Comparison of ENCODE assay signal across 1 cellular context in the genomic region with DNA sequence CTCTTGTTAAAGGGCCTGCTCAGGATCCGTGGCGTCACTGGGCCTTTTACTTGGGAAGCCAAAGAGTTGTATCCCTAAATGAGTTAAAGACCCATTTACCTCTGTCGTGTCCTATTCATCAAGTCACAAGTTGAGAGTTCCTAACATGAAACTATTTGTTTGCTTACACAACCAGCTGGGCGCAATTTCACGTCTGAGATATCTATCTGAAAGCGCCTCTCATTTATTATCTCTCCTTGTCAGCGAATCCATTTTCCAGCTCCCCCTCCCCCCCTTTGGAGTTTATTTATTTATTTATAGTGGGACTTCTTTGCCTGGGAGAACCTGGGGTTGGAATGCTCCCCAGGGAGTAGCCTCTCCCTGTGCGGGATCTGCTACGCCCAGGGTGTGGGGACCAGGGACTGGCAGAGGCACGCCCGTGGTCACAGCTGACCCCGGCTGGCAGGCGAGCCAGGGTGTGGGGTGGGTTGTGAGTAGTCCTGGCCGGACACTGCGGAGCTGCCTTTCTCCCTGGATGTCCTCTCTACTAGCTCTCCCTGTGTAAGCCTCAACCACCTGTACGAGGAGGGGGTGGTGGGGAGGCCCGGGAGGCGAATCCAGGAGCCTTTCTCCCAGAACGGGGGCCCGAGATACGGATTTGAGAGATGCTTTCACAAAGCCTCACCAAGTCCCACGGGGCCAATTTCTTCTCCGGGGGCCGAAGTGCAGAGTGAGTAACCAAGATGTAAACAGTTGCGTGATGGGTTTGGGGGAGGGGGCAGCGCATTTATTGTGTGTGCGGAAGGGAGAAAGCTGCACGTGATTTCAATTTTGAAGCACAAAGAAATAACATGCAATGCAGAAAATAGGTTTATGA.
A peak's percentile ranks its signal among the peaks of the same experiment; 100 is the strongest.
TF ChIP-seq lines count a peak whose summit lies in the region.

No MANE protein-coding gene starts in this region.

TF ChIP-seq in HEK293, 187 proteins besides CTCF, POLR2A, EP300 and RAD21 (continued from another document and continues in another):
- TF ChIP-seq SCRT2 (tag by site-specific recombination; IDR thresholded peaks at IDR 0.05) (peak; percentile 96), HOXC10 (CRISPR knock-in tag; IDR thresholded peaks at IDR 0.05) (no peak), ZFHX2 (tag by site-specific recombination; conservative IDR thresholded peaks at IDR 0.05) (no peak), ZNF423 (tag by site-specific recombination; IDR thresholded peaks at IDR 0.05) (peak; percentile 96), ZNF202 (tag by site-specific recombination; IDR thresholded peaks at IDR 0.05; ENCODE audit: borderline replicate concordance) (no peak), ZFP37 (tag by site-specific recombination; IDR thresholded peaks at IDR 0.05) (no peak), ZBTB21 (tag by site-specific recombination; IDR thresholded peaks at IDR 0.05) (peak; percentile 40; the same call in 1 of the 2 replicates), TCF7L2 (IDR thresholded peaks at IDR 0.05; ENCODE audit: borderline replicate concordance, low read depth, low read length) (peak; percentile 68; the same call in 1 of the 2 replicates), KLF16 (tag by site-specific recombination; IDR thresholded peaks at IDR 0.05) (no peak), ZNF514 (tag by site-specific recombination; IDR thresholded peaks at IDR 0.05) (no peak), ZEB2 (tag by site-specific recombination; IDR thresholded peaks at IDR 0.05) (peak; percentile 87), SP7 (tag by site-specific recombination; IDR thresholded peaks at IDR 0.05) (peak; percentile 28; the same call in 1 of the 2 replicates), ZNF664 (tag by site-specific recombination; IDR thresholded peaks at IDR 0.05) (0 out of 2 replicates have a peak, but pooled peaks have one; percentile 22), ZNF2 (tag by site-specific recombination; IDR thresholded peaks at IDR 0.05) (no peak; the same call in 1 of the 2 replicates), ZNF629 (tag by site-specific recombination; IDR thresholded peaks at IDR 0.05) (peak; percentile 79), ZNF501 (tag by site-specific recombination; IDR thresholded peaks at IDR 0.05) (no peak; the same call in 1 of the 2 replicates), ZNF404 (tag by site-specific recombination; IDR thresholded peaks at IDR 0.05) (no peak), ZNF621 (tag by site-specific recombination; IDR thresholded peaks at IDR 0.05) (no peak), GLI4 (tag by site-specific recombination; IDR thresholded peaks at IDR 0.05) (no peak), ZNF521 (tag by site-specific recombination; IDR thresholded peaks at IDR 0.05) (no peak), REPIN1 (tag by site-specific recombination; IDR thresholded peaks at IDR 0.05; ENCODE audit: low read depth) (no peak), ZNF837 (tag by site-specific recombination; IDR thresholded peaks at IDR 0.05) (no peak), ZNF561 (tag by site-specific recombination; IDR thresholded peaks at IDR 0.05; ENCODE audit: borderline replicate concordance) (peak; percentile 87), ZNF596 (tag by site-specific recombination; IDR thresholded peaks at IDR 0.05) (peak; percentile 42; the same call in 1 of the 2 replicates), ZBTB7A (tag by site-specific recombination; IDR thresholded peaks at IDR 0.05; ENCODE audit: low read depth) (no peak), ZNF48 (tag by site-specific recombination; IDR thresholded peaks at IDR 0.05) (no peak), ZNF707 (tag by site-specific recombination; IDR thresholded peaks at IDR 0.05) (no peak), ZNF585B (tag by site-specific recombination; IDR thresholded peaks at IDR 0.05) (no peak), ZSCAN16 (tag by site-specific recombination; IDR thresholded peaks at IDR 0.05) (no peak), RBAK (tag by site-specific recombination; IDR thresholded peaks at IDR 0.05) (no peak), ZNF37A (tag by site-specific recombination; IDR thresholded peaks at IDR 0.05) (no peak), YY1 (tag by site-specific recombination; IDR thresholded peaks at IDR 0.05) (no peak)
- TF ChIP-seq, protein P1, sequence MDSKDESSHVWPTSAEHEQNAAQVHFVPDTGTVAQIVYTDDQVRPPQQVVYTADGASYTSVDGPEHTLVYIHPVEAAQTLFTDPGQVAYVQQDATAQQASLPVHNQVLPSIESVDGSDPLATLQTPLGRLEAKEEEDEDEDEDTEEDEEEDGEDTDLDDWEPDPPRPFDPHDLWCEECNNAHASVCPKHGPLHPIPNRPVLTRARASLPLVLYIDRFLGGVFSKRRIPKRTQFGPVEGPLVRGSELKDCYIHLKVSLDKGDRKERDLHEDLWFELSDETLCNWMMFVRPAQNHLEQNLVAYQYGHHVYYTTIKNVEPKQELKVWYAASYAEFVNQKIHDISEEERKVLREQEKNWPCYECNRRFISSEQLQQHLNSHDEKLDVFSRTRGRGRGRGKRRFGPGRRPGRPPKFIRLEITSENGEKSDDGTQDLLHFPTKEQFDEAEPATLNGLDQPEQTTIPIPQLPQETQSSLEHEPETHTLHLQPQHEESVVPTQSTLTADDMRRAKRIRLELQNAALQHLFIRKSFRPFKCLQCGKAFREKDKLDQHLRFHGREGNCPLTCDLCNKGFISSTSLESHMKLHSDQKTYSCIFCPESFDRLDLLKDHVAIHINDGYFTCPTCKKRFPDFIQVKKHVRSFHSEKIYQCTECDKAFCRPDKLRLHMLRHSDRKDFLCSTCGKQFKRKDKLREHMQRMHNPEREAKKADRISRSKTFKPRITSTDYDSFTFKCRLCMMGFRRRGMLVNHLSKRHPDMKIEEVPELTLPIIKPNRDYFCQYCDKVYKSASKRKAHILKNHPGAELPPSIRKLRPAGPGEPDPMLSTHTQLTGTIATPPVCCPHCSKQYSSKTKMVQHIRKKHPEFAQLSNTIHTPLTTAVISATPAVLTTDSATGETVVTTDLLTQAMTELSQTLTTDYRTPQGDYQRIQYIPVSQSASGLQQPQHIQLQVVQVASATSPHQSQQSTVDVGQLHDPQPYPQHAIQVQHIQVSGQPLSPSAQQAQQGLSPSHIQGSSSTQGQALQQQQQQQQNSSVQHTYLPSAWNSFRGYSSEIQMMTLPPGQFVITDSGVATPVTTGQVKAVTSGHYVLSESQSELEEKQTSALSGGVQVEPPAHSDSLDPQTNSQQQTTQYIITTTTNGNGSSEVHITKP (tag by site-specific recombination; IDR thresholded peaks at IDR 0.05): peak; percentile 91
- TF ChIP-seq, protein P2, sequence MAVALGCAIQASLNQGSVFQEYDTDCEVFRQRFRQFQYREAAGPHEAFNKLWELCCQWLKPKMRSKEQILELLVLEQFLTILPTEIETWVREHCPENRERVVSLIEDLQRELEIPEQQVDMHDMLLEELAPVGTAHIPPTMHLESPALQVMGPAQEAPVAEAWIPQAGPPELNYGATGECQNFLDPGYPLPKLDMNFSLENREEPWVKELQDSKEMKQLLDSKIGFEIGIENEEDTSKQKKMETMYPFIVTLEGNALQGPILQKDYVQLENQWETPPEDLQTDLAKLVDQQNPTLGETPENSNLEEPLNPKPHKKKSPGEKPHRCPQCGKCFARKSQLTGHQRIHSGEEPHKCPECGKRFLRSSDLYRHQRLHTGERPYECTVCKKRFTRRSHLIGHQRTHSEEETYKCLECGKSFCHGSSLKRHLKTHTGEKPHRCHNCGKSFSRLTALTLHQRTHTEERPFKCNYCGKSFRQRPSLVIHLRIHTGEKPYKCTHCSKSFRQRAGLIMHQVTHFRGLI (tag by site-specific recombination; IDR thresholded peaks at IDR 0.05): peak; percentile 12; the same call in 1 of the 2 replicates
- TF ChIP-seq, protein P3, sequence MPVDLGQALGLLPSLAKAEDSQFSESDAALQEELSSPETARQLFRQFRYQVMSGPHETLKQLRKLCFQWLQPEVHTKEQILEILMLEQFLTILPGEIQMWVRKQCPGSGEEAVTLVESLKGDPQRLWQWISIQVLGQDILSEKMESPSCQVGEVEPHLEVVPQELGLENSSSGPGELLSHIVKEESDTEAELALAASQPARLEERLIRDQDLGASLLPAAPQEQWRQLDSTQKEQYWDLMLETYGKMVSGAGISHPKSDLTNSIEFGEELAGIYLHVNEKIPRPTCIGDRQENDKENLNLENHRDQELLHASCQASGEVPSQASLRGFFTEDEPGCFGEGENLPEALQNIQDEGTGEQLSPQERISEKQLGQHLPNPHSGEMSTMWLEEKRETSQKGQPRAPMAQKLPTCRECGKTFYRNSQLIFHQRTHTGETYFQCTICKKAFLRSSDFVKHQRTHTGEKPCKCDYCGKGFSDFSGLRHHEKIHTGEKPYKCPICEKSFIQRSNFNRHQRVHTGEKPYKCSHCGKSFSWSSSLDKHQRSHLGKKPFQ (tag by site-specific recombination; IDR thresholded peaks at IDR 0.05): no peak; the same call in 1 of the 2 replicates
- TF ChIP-seq, protein P4, sequence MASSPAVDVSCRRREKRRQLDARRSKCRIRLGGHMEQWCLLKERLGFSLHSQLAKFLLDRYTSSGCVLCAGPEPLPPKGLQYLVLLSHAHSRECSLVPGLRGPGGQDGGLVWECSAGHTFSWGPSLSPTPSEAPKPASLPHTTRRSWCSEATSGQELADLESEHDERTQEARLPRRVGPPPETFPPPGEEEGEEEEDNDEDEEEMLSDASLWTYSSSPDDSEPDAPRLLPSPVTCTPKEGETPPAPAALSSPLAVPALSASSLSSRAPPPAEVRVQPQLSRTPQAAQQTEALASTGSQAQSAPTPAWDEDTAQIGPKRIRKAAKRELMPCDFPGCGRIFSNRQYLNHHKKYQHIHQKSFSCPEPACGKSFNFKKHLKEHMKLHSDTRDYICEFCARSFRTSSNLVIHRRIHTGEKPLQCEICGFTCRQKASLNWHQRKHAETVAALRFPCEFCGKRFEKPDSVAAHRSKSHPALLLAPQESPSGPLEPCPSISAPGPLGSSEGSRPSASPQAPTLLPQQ (tag by site-specific recombination; IDR thresholded peaks at IDR 0.05): no peak
- TF ChIP-seq, protein P5, sequence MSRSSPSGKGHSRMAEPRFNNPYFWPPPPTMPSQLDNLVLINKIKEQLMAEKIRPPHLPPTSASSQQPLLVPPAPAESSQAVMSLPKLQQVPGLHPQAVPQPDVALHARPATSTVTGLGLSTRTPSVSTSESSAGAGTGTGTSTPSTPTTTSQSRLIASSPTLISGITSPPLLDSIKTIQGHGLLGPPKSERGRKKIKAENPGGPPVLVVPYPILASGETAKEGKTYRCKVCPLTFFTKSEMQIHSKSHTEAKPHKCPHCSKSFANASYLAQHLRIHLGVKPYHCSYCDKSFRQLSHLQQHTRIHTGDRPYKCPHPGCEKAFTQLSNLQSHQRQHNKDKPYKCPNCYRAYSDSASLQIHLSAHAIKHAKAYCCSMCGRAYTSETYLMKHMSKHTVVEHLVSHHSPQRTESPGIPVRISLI (tag by site-specific recombination; IDR thresholded peaks at IDR 0.05): no peak
- TF ChIP-seq, protein P6, sequence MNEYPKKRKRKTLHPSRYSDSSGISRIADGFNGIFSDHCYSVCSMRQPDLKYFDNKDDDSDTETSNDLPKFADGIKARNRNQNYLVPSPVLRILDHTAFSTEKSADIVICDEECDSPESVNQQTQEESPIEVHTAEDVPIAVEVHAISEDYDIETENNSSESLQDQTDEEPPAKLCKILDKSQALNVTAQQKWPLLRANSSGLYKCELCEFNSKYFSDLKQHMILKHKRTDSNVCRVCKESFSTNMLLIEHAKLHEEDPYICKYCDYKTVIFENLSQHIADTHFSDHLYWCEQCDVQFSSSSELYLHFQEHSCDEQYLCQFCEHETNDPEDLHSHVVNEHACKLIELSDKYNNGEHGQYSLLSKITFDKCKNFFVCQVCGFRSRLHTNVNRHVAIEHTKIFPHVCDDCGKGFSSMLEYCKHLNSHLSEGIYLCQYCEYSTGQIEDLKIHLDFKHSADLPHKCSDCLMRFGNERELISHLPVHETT (tag by site-specific recombination; IDR thresholded peaks at IDR 0.05): peak; percentile 55
- TF ChIP-seq, protein P7, sequence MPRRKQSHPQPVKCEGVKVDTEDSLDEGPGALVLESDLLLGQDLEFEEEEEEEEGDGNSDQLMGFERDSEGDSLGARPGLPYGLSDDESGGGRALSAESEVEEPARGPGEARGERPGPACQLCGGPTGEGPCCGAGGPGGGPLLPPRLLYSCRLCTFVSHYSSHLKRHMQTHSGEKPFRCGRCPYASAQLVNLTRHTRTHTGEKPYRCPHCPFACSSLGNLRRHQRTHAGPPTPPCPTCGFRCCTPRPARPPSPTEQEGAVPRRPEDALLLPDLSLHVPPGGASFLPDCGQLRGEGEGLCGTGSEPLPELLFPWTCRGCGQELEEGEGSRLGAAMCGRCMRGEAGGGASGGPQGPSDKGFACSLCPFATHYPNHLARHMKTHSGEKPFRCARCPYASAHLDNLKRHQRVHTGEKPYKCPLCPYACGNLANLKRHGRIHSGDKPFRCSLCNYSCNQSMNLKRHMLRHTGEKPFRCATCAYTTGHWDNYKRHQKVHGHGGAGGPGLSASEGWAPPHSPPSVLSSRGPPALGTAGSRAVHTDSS (tag by site-specific recombination; IDR thresholded peaks at IDR 0.05): 0 out of 2 replicates have a peak, but pooled peaks have one; percentile 3
- TF ChIP-seq, protein P8, sequence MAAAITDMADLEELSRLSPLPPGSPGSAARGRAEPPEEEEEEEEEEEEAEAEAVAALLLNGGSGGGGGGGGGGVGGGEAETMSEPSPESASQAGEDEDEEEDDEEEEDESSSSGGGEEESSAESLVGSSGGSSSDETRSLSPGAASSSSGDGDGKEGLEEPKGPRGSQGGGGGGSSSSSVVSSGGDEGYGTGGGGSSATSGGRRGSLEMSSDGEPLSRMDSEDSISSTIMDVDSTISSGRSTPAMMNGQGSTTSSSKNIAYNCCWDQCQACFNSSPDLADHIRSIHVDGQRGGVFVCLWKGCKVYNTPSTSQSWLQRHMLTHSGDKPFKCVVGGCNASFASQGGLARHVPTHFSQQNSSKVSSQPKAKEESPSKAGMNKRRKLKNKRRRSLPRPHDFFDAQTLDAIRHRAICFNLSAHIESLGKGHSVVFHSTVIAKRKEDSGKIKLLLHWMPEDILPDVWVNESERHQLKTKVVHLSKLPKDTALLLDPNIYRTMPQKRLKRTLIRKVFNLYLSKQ (tag by site-specific recombination; IDR thresholded peaks at IDR 0.05; ENCODE audit: borderline replicate concordance): no peak
- TF ChIP-seq, protein P9, sequence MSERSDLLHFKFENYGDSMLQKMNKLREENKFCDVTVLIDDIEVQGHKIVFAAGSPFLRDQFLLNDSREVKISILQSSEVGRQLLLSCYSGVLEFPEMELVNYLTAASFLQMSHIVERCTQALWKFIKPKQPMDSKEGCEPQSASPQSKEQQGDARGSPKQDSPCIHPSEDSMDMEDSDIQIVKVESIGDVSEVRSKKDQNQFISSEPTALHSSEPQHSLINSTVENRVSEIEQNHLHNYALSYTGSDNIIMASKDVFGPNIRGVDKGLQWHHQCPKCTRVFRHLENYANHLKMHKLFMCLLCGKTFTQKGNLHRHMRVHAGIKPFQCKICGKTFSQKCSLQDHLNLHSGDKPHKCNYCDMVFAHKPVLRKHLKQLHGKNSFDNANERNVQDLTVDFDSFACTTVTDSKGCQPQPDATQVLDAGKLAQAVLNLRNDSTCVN (tag by site-specific recombination; optimal IDR thresholded peaks at IDR 0.05): peak; percentile 13
